ENCODE assay signal across 36 cellular contexts in the genomic region with DNA sequence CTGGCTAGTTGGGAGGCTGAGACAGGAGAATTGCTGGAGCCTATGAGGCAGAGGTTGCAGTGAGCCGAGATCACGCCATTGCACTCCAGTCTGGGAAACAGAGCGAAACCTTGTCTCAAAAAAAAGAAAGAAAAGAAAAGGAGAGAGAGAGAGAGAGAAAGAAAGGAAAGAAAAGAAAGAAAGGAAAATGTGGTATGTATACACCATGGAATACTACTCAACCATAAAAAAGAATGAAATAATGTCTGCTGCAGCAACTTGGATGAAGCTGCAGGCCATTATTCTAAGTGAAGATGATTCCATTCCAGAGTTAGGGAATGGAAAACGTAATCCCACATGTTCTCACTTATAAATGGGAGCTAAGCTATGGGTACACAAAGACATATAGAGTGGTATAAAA.
"Had no signal": no experiment of that assay in that cellular context is flagged by ENCODE, and none has a peak within 500 bp of the region (broad histone marks: within the 10 kb centered on the region; RNA-seq: fewer than 3 reads in every experiment).

No MANE protein-coding gene starts in this region.

- H3K27ac ChIP-seq: adrenal gland, ascending aorta, body of pancreas, brain microvascular endothelial cell, breast epithelium, cardiac muscle cell had no signal

- H3K4me3 Mint-ChIP-seq: activated naive CD4-positive, alpha-beta T cell treated with anti-CD3 and anti-CD28 coated beads for 36 hours; activated naive CD8-positive, alpha-beta T cell; activated naive CD8-positive, alpha-beta T cell treated with anti-CD3 and anti-CD28 coated beads for 36 hours; activated naive CD8-positive, alpha-beta T cell treated with anti-CD3 and anti-CD28 coated beads, Interleukin-2, amount 10 ng/mL, durations not matched to agents 7 days and 5 days; activated naive CD8-positive, alpha-beta T cell treated with anti-CD3 and anti-CD28 coated beads, Interleukin-2, amount 50 U/mL, for 24 hours; activated T-cell treated with anti-CD3 and anti-CD28 coated beads, Interleukin-2, amount 50 U/mL, for 24 hours; activated T-cell treated with anti-CD3 and anti-CD28 coated beads, Interleukin-2, amount 50 U/mL, for 4 hours; activated T-cell treated with anti-CD3 and anti-CD28 coated beads, Interleukin-2, amount 50 U/mL, for 72 hours; activated T-helper 1 cell treated with anti-CD3 and anti-CD28 coated beads, Interleukin-12 subunit alpha, Interleukin-12 subunit beta, Interleukin-2, Interleukin-4 antibody, amounts not matched to agents 30 ng/mL and 10 ng/mL and 1 ng/mL, durations not matched to agents 14 hours and 24 hours and 36 hours; activated T-helper 17 cell treated with anti-CD3 and anti-CD28 coated beads, Interleukin-2, amount 50 U/mL, for 72 hours; brain; central memory CD8-positive, alpha-beta T cell had no signal

- H3K36me3 Mint-ChIP-seq: activated naive CD4-positive, alpha-beta T cell treated with anti-CD3 and anti-CD28 coated beads, Interleukin-2, amount 50 U/mL, for 72 hours; activated naive CD8-positive, alpha-beta T cell treated with anti-CD3 and anti-CD28 coated beads for 36 hours; activated naive CD8-positive, alpha-beta T cell treated with anti-CD3 and anti-CD28 coated beads, Interleukin-2, amount 10 ng/mL, durations not matched to agents 7 days and 5 days had no signal

- H3K4me1 Mint-ChIP-seq: activated naive CD8-positive, alpha-beta T cell treated with anti-CD3 and anti-CD28 coated beads for 36 hours; activated naive CD8-positive, alpha-beta T cell treated with anti-CD3 and anti-CD28 coated beads, Interleukin-2, amount 10 ng/mL, durations not matched to agents 7 days and 5 days; activated naive CD8-positive, alpha-beta T cell treated with anti-CD3 and anti-CD28 coated beads, Interleukin-2, amount 50 U/mL, for 24 hours; activated T-helper 17 cell treated with anti-CD3 and anti-CD28 coated beads, Interleukin-2, amount 50 U/mL, for 72 hours; central memory CD8-positive, alpha-beta T cell had no signal

- DNase-seq: activated effector memory CD4-positive, alpha-beta T cell treated with anti-CD3 and anti-CD28 coated beads, Interleukin-2, amount 50 U/mL, for 16 hours; activated effector memory CD4-positive, alpha-beta T cell treated with Interleukin-2 at 50 U/mL for 16 hours; activated gamma-delta T cell; activated gamma-delta T cell treated with Interleukin-2 at 50 U/mL for 16 hours; activated naive CD4-positive, alpha-beta T cell; activated naive CD4-positive, alpha-beta T cell treated with anti-CD3 and anti-CD28 coated beads for 36 hours; activated naive CD4-positive, alpha-beta T cell treated with anti-CD3 and anti-CD28 coated beads, Interleukin-2, amount 50 U/mL, for 16 hours; activated naive CD4-positive, alpha-beta T cell treated with Interleukin-2 at 50 U/mL for 16 hours; activated naive CD8-positive, alpha-beta T cell treated with anti-CD3 and anti-CD28 coated beads for 36 hours; activated naive CD8-positive, alpha-beta T cell treated with anti-CD3 and anti-CD28 coated beads, Interleukin-2, amount 10 ng/mL, durations not matched to agents 7 days and 5 days; activated naive CD8-positive, alpha-beta T cell treated with anti-CD3 and anti-CD28 coated beads, Interleukin-2, amount 50 U/mL, for 24 hours; activated T-cell treated with anti-CD3 and anti-CD28 coated beads, Interleukin-2, amount 50 U/mL, for 1 hour; activated T-cell treated with anti-CD3 and anti-CD28 coated beads, Interleukin-2, amount 50 U/mL, for 24 hours; activated T-cell treated with anti-CD3 and anti-CD28 coated beads, Interleukin-2, amount 50 U/mL, for 4 hours; activated T-cell treated with anti-CD3 and anti-CD28 coated beads, Interleukin-2, amount 50 U/mL, for 48 hours; activated T-cell treated with anti-CD3 and anti-CD28 coated beads, Interleukin-2, amount 50 U/mL, for 72 hours; adrenal gland; amniotic stem cell; amygdala; anterior cingulate cortex; aorta; body of pancreas; brain microvascular endothelial cell; caudate nucleus; central memory CD4-positive, alpha-beta T cell; cerebellar nuclear complex had no signal

- H3K36me3 ChIP-seq: adrenal gland, ascending aorta, brain microvascular endothelial cell, breast epithelium, cardiac muscle cell had no signal

- H3K27ac Mint-ChIP-seq: activated naive CD4-positive, alpha-beta T cell treated with anti-CD3 and anti-CD28 coated beads for 36 hours; activated naive CD4-positive, alpha-beta T cell treated with anti-CD3 and anti-CD28 coated beads, Interleukin-2, amount 50 U/mL, for 72 hours; activated naive CD8-positive, alpha-beta T cell; activated naive CD8-positive, alpha-beta T cell treated with anti-CD3 and anti-CD28 coated beads for 36 hours; activated naive CD8-positive, alpha-beta T cell treated with anti-CD3 and anti-CD28 coated beads, Interleukin-2, amount 10 ng/mL, durations not matched to agents 7 days and 5 days; activated naive CD8-positive, alpha-beta T cell treated with anti-CD3 and anti-CD28 coated beads, Interleukin-2, amount 50 U/mL, for 24 hours; activated T-cell treated with anti-CD3 and anti-CD28 coated beads, Interleukin-2, amount 50 U/mL, for 24 hours; activated T-cell treated with anti-CD3 and anti-CD28 coated beads, Interleukin-2, amount 50 U/mL, for 72 hours; activated T-helper 1 cell treated with anti-CD3 and anti-CD28 coated beads, Interleukin-12 subunit alpha, Interleukin-12 subunit beta, Interleukin-2, Interleukin-4 antibody, amounts not matched to agents 30 ng/mL and 10 ng/mL and 1 ng/mL, durations not matched to agents 14 hours and 24 hours and 36 hours; activated T-helper 17 cell treated with anti-CD3 and anti-CD28 coated beads, Interleukin-2, amount 50 U/mL, for 72 hours; activated T-helper 2 cell treated with anti-CD3 and anti-CD28 coated beads, Interferon-gamma antibody, Interleukin-2, Interleukin-4, amounts not matched to agents 10 μg/mL and 5 μg/mL and 100 μg/mL, durations not matched to agents 14 hours and 24 hours and 36 hours; brain had no signal

- H3K4me1 ChIP-seq: adrenal gland, ascending aorta, body of pancreas, breast epithelium had no signal

- H3K9me3 ChIP-seq: adrenal gland, ascending aorta, body of pancreas, breast epithelium had no signal

- H3K4me3 ChIP-seq: adrenal gland, ascending aorta, body of pancreas, breast epithelium, cardiac muscle cell had no signal

- H3K9me3 Mint-ChIP-seq: activated naive CD4-positive, alpha-beta T cell treated with anti-CD3 and anti-CD28 coated beads for 36 hours; activated naive CD4-positive, alpha-beta T cell treated with anti-CD3 and anti-CD28 coated beads, Interleukin-2, amount 50 U/mL, for 72 hours; activated naive CD8-positive, alpha-beta T cell treated with anti-CD3 and anti-CD28 coated beads for 36 hours; activated naive CD8-positive, alpha-beta T cell treated with anti-CD3 and anti-CD28 coated beads, Interleukin-2, amount 10 ng/mL, durations not matched to agents 7 days and 5 days; activated T-cell treated with anti-CD3 and anti-CD28 coated beads, Interleukin-2, amount 50 U/mL, for 24 hours; activated T-cell treated with anti-CD3 and anti-CD28 coated beads, Interleukin-2, amount 50 U/mL, for 4 hours; activated T-cell treated with anti-CD3 and anti-CD28 coated beads, Interleukin-2, amount 50 U/mL, for 72 hours; activated T-helper 1 cell treated with anti-CD3 and anti-CD28 coated beads, Interleukin-12 subunit alpha, Interleukin-12 subunit beta, Interleukin-2, Interleukin-4 antibody, amounts not matched to agents 30 ng/mL and 10 ng/mL and 1 ng/mL, durations not matched to agents 14 hours and 24 hours and 36 hours; activated T-helper 2 cell treated with anti-CD3 and anti-CD28 coated beads, Interferon-gamma antibody, Interleukin-2, Interleukin-4, amounts not matched to agents 10 μg/mL and 5 μg/mL and 100 μg/mL, durations not matched to agents 14 hours and 24 hours and 36 hours; central memory CD8-positive, alpha-beta T cell had no signal
